Comparison of ENCODE assay signal across 10 cellular contexts in genomic region chr9:2655411-2655901, GRCh38. TPM values are rescaled to one million over a fixed set of nuclear protein-coding genes. Genes with fewer than 3 reads are reported as not detected.
DNase-seq lines count a peak whose midpoint lies in the region; ATAC-seq, FAIRE-seq and TF ChIP-seq lines count a peak whose summit lies in the region.
"Had no signal": no experiment of that assay in that cellular context is flagged by ENCODE, and none has a peak within 500 bp of the region (broad histone marks: within the 10 kb centered on the region; RNA-seq: fewer than 3 reads in every experiment).

No MANE protein-coding gene starts in this region.

- H3K4ac ChIP-seq in H9 (ENCODE audit: low read depth, low read length) = no peak overlapping the region

- H4K5ac ChIP-seq in H9 (ENCODE audit: insufficient read length, low read depth, low read length) = no peak overlapping the region

- TF ChIP-seq CTCF in progenitor cell of endocrine pancreas (IDR thresholded peaks at IDR 0.05; ENCODE audit: unreplicated experiment) (no peak), H9 (conservative IDR thresholded peaks at IDR 0.05) (no peak)

- H3K27me3 ChIP-seq in H9 (ENCODE audit: insufficient read depth, low read length) = no peaks in the 10 kb centered on the region

- no peak overlapping the region for H4K8ac ChIP-seq in H9 (replicated peaks; ENCODE audit: insufficient read length, low read depth, low read length)

- H2BK120ac ChIP-seq in H9 (ENCODE audit: low read depth, low read length, poor library complexity, severe bottlenecking) = no peak overlapping the region

- no peak overlapping the region for H3K9ac ChIP-seq in H9 (ENCODE audit: extremely low read depth, insufficient read length, low read length)

- H4K20me1 ChIP-seq in H9 (ENCODE audit: control insufficient read depth, insufficient read depth, insufficient read length) = no peaks in the 10 kb centered on the region

- H3K4me3 Mint-ChIP-seq in activated T-helper 17 cell treated with anti-CD3 and anti-CD28 coated beads, Interleukin-2, amount 50 U/mL, for 72 hours = peak overlapping the region; percentile 72
- no peak overlapping the region for H3K4me3 Mint-ChIP-seq in progenitor cell of endocrine pancreas (ENCODE audit: low read depth)
- no peak overlapping the region for H3K4me3 Mint-ChIP-seq in H9

- H3K79me1 ChIP-seq in H9 (ENCODE audit: insufficient read depth, low read depth, low read length, poor library complexity, severe bottlenecking) = no peaks in the 10 kb centered on the region

- H2BK20ac ChIP-seq in H9 (ENCODE audit: low read depth, low read length, poor library complexity, severe bottlenecking) = no peak overlapping the region

- no peak overlapping the region for H3T11ph ChIP-seq in H9 (ENCODE audit: low read length)

- no peaks in the 10 kb centered on the region for H3K9me3 Mint-ChIP-seq in activated T-helper 17 cell treated with anti-CD3 and anti-CD28 coated beads, Interleukin-2, amount 50 U/mL, for 72 hours
- H3K9me3 Mint-ChIP-seq in progenitor cell of endocrine pancreas (ENCODE audit: low read depth) (no peaks in the 10 kb centered on the region), H9 (no peaks in the 10 kb centered on the region)

- H3K23ac ChIP-seq in H9 (ENCODE audit: insufficient read length, low read depth, low read length) = no peak overlapping the region

- DNase-seq in NCI-H2196 (lab: John Stamatoyannopoulos, UW; ENCODE audit: unreplicated experiment) (peak; percentile 19), NCI-H2196 treated with DMSO at 0.1 percent for 48 hours (lab: John Stamatoyannopoulos, UW; ENCODE audit: unreplicated experiment) (no peak), HTR-8/SVneo (ENCODE audit: insufficient read length, low spot score) (peak; percentile 49), ureter (ENCODE audit: low spot score) (no peak), progenitor cell of endocrine pancreas (ENCODE audit: low spot score, unreplicated experiment) (no peak), H9 (no peak)

- no peak overlapping the region for H3K4me2 ChIP-seq in H9 (ENCODE audit: insufficient read depth, insufficient read length, low read length)

- H2BK5ac ChIP-seq in H9 (ENCODE audit: insufficient read length, low read length) = no peak overlapping the region

- no peak overlapping the region for H2BK12ac ChIP-seq in H9 (ENCODE audit: insufficient read length, low read depth, low read length)

- ATAC-seq in activated T-helper 17 cell treated with anti-CD3 and anti-CD28 coated beads, Interleukin-2, amount 50 U/mL, for 72 hours (replicated peaks) = peak; percentile 94

- no peak overlapping the region for H3K56ac ChIP-seq in H9 (ENCODE audit: insufficient read length, low read depth, low read length)

- no peaks in the 10 kb centered on the region for H3K4me1 ChIP-seq in H9 (ENCODE audit: insufficient read depth, low read length)

- no peak overlapping the region for H2BK15ac ChIP-seq in H9 (ENCODE audit: low read depth, low read length)

- H3K23me2 ChIP-seq in H9 (ENCODE audit: insufficient read length, low read depth, low read length, poor library complexity, severe bottlenecking) = no peaks in the 10 kb centered on the region

- H2AFZ ChIP-seq in H9 (ENCODE audit: low read length) = no peak overlapping the region

- H3K9me3 ChIP-seq in H9 (ENCODE audit: control insufficient read depth, low read depth, low read length) = no peaks in the 10 kb centered on the region

- no peak overlapping the region for H3K14ac ChIP-seq in H9 (ENCODE audit: insufficient read depth, low read length)

- H3K4me1 Mint-ChIP-seq in activated T-helper 17 cell treated with anti-CD3 and anti-CD28 coated beads, Interleukin-2, amount 50 U/mL, for 72 hours = peaks cover 18% of the 10 kb centered on the region
- peaks cover 4% of the 10 kb centered on the region for H3K4me1 Mint-ChIP-seq in progenitor cell of endocrine pancreas (ENCODE audit: low read depth)
- peaks cover 0 to 5% of the 10 kb centered on the region in 2 experiments; a peak in 1 of 4 replicates for H3K4me1 Mint-ChIP-seq in H9

- H3K27ac Mint-ChIP-seq in activated T-helper 17 cell treated with anti-CD3 and anti-CD28 coated beads, Interleukin-2, amount 50 U/mL, for 72 hours = peak overlapping the region; percentile 98
- H3K27ac Mint-ChIP-seq in progenitor cell of endocrine pancreas = no peak overlapping the region
- peak overlapping the region in 1 of 3 experiments; percentile 4; a peak in 2 of 7 replicates for H3K27ac Mint-ChIP-seq in H9

- no peaks in the 10 kb centered on the region for H3K79me2 ChIP-seq in H9 (ENCODE audit: insufficient read depth, low read length)

- H3K18ac ChIP-seq in H9 (ENCODE audit: insufficient read length, low read depth, low read length) = no peak overlapping the region

- FAIRE-seq in HTR-8/SVneo (lab: Jason Lieb, UNC) = no peak
- peak; percentile 75 for FAIRE-seq in islet of Langerhans (lab: Jason Lieb, UNC)
- FAIRE-seq: A204.1 had no signal

- no peaks in the 10 kb centered on the region for H3K27me3 Mint-ChIP-seq in activated T-helper 17 cell treated with anti-CD3 and anti-CD28 coated beads, Interleukin-2, amount 50 U/mL, for 72 hours
- H3K27me3 Mint-ChIP-seq in progenitor cell of endocrine pancreas (no peaks in the 10 kb centered on the region), H9 (ENCODE audit: low read depth) (no peaks in the 10 kb centered on the region)

- H3K36me3 Mint-ChIP-seq in activated T-helper 17 cell treated with anti-CD3 and anti-CD28 coated beads, Interleukin-2, amount 50 U/mL, for 72 hours (ENCODE audit: low read depth) = peaks cover 54% of the 10 kb centered on the region
- H3K36me3 Mint-ChIP-seq in progenitor cell of endocrine pancreas (ENCODE audit: insufficient read depth) (peaks cover 7% of the 10 kb centered on the region), H9 (ENCODE audit: insufficient read depth in 1 of 3, low read depth in 3 of 3) (peaks cover 24 to 51% (median 49%) of the 10 kb centered on the region in 3 experiments; a peak in 6 of 7 replicates)

- no peak overlapping the region for H2AK5ac ChIP-seq in H9 (ENCODE audit: insufficient read length, low read length)

- WGBS in H9 (ENCODE audit: extremely low coverage, insufficient read length, low lambda C conversion rate) = no CpG with 5 or more reads among the region's 3 CpGs

- H3K27ac ChIP-seq in H9 (ENCODE audit: insufficient read length, low read depth, low read length) = no peak overlapping the region
- H3K27ac ChIP-seq: VCaP had no signal

- no peak overlapping the region for H4K91ac ChIP-seq in H9 (ENCODE audit: insufficient read length, low read depth, low read length)

RNA-seq across cellular contexts. Expression of gene VLDLR, which starts 33.9 kb away (rescaled TPM):
- total RNA-seq in activated T-helper 17 cell treated with anti-CD3 and anti-CD28 coated beads, Interleukin-2, amount 50 U/mL, for 72 hours = 10 to 100 TPM; 10.9 to 17.2 TPM
- total RNA-seq in ureter (21.8 TPM), progenitor cell of endocrine pancreas (8.1 and 9.9 TPM in 2 replicates), H9 (2021) (16.6 and 19.1 TPM in 2 replicates)

Comparison
In these comparisons a context has a peak if more than half of its experiments do, and no peak if none do; other contexts are left out.
1. DNase-seq: peak in NCI-H2196 (single experiment) and HTR-8/SVneo (single experiment); none in NCI-H2196 treated with DMSO at 0.1 percent for 48 hours (single experiment), ureter (single experiment), progenitor cell of endocrine pancreas (single experiment) and H9 (single experiment).